22 cellular contexts compared by ENCODE assay signal in the genomic region with DNA sequence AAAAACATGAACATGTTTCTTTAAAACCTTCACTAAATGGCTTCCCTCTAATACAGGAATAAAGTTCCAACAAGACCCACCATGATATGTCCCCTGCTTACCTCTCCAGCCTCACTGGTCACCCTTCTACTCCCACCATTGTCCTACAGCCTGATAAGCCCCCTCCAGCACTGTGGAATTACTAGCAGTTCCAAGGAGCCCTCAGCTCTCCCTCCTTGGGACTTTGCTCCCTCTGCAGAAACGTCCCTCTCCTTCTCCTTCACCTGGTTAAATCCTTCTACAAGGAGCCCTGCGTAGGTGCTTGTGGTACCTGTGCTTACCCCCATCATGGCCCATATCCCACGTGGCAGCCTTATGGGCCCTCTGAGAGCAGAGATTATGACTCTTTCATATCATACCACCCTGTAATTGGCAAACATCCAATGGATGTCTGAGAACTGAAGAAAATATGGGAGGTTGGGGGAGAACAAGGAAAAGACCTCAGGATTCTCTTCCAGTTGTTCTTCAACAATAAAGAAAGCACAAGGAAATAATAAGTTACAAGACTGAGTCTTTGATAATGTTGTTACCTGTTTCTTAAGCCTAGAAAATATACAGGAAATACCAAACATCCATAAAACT. TPM values are rescaled to one million over a fixed set of nuclear protein-coding genes. Genes with fewer than 3 reads are reported as not detected.
DNase-seq lines count a peak whose midpoint lies in the region; ATAC-seq and TF ChIP-seq lines count a peak whose summit lies in the region.
"Had no signal": no experiment of that assay in that cellular context is flagged by ENCODE, and none has a peak within 500 bp of the region (broad histone marks: within the 10 kb centered on the region; RNA-seq: fewer than 3 reads in every experiment).

No MANE protein-coding gene starts in this region.

- H3K79me2 ChIP-seq in SK-N-SH (ENCODE audit: insufficient read depth), result no peaks in the 10 kb centered on the region

- H2AFZ ChIP-seq in SK-N-SH (ENCODE audit: low read depth), result no peak overlapping the region

- POLR2A ChIA-PET in SK-N-SH (lab: Yijun Ruan, JAX), result no interaction called here

- H3K36me3 ChIP-seq in SK-N-SH (replicated peaks in 1 of 2; ENCODE audit: control insufficient read depth in 1 of 2, insufficient read depth in 2 of 2, low read length in 1 of 2), result no peaks in the 10 kb centered on the region
- no peaks in the 10 kb centered on the region for H3K36me3 ChIP-seq in psoas muscle (ENCODE audit: insufficient read depth in 1 of 2, low read depth in 1 of 2)
- H3K36me3 ChIP-seq: ascending aorta, stomach, tibial nerve had no signal

- no peaks in the 10 kb centered on the region for H3K9me2 ChIP-seq in SK-N-SH

- no peaks in the 10 kb centered on the region; the same call in 1 of the 2 replicates for H3K9me3 ChIP-seq in SK-N-SH
- no peaks in the 10 kb centered on the region for H3K9me3 ChIP-seq in psoas muscle
- H3K9me3 ChIP-seq: A549, ascending aorta, stomach, tibial nerve had no signal

- H3K4me3 ChIP-seq in SK-N-SH (ENCODE audit: low read depth in 2 of 2, low read length in 1 of 2) (no peak overlapping the region), psoas muscle (no peak overlapping the region)
- H3K4me3 ChIP-seq: A549, ascending aorta, stomach, tibial nerve had no signal

- no peaks in the 10 kb centered on the region for H4K20me1 ChIP-seq in SK-N-SH (ENCODE audit: insufficient read depth)

- CTCF ChIA-PET in SK-N-SH (lab: Yijun Ruan, JAX), result no interaction called here

- no peak for ATAC-seq in SK-N-SH treated with all-trans-retinoic acid at 6 μM for 48 hours
- no peak for ATAC-seq in psoas muscle
- no peak for ATAC-seq in HG02759 (IDR thresholded peaks at IDR 0.05; ENCODE audit: unreplicated experiment)
- no peak for ATAC-seq in HG03025 (IDR thresholded peaks at IDR 0.05; ENCODE audit: low FRiP score, unreplicated experiment)
- ATAC-seq: A549; activated CD8-positive, alpha-beta T cell treated with anti-CD3 and anti-CD28 coated beads for 36 hours; HepG2; Panc1 had no signal

- TF ChIP-seq RAD21 in SK-N-SH (IDR thresholded peaks at IDR 0.05; ENCODE audit: low read length) (no peak), Ishikawa (IDR thresholded peaks at IDR 0.05; ENCODE audit: low read depth) (no peak)

- no peak for TF ChIP-seq EP300 in SK-N-SH (IDR thresholded peaks at IDR 0.05; ENCODE audit: borderline replicate concordance in 1 of 2, low read depth in 1 of 2, low read length in 1 of 2)
- TF ChIP-seq EP300 in Ishikawa (IDR thresholded peaks at IDR 0.05; ENCODE audit: borderline replicate concordance), result no peak

- H3K4me1 ChIP-seq in SK-N-SH (ENCODE audit: control insufficient read depth in 1 of 2, insufficient read depth in 2 of 2, low read depth in 1 of 2, low read length in 1 of 2) (peaks cover 8 to 13% of the 10 kb centered on the region in 2 experiments; a peak in 2 of 4 replicates), psoas muscle (peaks cover 10% of the 10 kb centered on the region)

- H3K27me3 ChIP-seq in SK-N-SH (ENCODE audit: insufficient read depth) (no peaks in the 10 kb centered on the region), psoas muscle (ENCODE audit: insufficient read depth in 3 of 3, low read length in 2 of 3) (no peaks in the 10 kb centered on the region)
- H3K27me3 ChIP-seq: ascending aorta, stomach, tibial nerve had no signal

- intact Hi-C loops in psoas muscle (cut with DNase I), result no loop called here

- no peak overlapping the region for H3K9ac ChIP-seq in SK-N-SH

- DNase-seq in SK-N-SH (no peak), dermis blood vessel endothelial cell (peak; percentile 56), psoas muscle (no peak), NCI-H146 (lab: John Stamatoyannopoulos, UW) (no peak)
- DNase-seq: activated CD4-positive, CD25-positive, alpha-beta regulatory T cell treated with anti-CD3 and anti-CD28 coated beads, Interleukin-2, amount 50 U/mL, for 72 hours; activated CD8-positive, alpha-beta T cell treated with anti-CD3 and anti-CD28 coated beads for 36 hours; activated gamma-delta T cell treated with Interleukin-2 at 50 U/mL for 16 hours; caudate nucleus; COR-L47; H9; NCI-H1048; SHP77 treated with DMSO at 0.1 percent for 48 hours; stomach had no signal

- 77% methylated on average over 3 of the region's 3 CpGs for WGBS in SK-N-SH (ENCODE audit: low lambda C conversion rate)
- WGBS in psoas muscle, 3 donors, result 59 to 66% (median 60%) methylated on average over 3 of the region's 3 CpGs

- TF ChIP-seq CTCF in SK-N-SH (IDR thresholded peaks at IDR 0.05) (no peak), psoas muscle (IDR thresholded peaks at IDR 0.05) (no peak)

- no peaks in the 10 kb centered on the region for H3F3A ChIP-seq in SK-N-SH (replicated peaks; ENCODE audit: insufficient read depth)

- no peak overlapping the region for H3K27ac ChIP-seq in SK-N-SH (ENCODE audit: low read depth in 2 of 2, low read length in 1 of 2)
- H3K27ac ChIP-seq in psoas muscle, result peak overlapping the region; percentile 5
- H3K27ac ChIP-seq: A549, ascending aorta, stomach, tibial nerve had no signal

- H3K4me2 ChIP-seq in SK-N-SH, result no peak overlapping the region
- H3K4me2 ChIP-seq: A549 had no signal

TF ChIP-seq in SK-N-SH, 30 proteins besides CTCF, POLR2A, EP300 and RAD21:
- TF ChIP-seq NFIC (IDR thresholded peaks at IDR 0.05; ENCODE audit: borderline replicate concordance) (peak; percentile 23; the same call in 1 of the 2 replicates), ZBTB33 (IDR thresholded peaks at IDR 0.05; ENCODE audit: borderline replicate concordance, low read depth) (no peak)

TF ChIP-seq in SK-N-SH treated with all-trans-retinoic acid at 6 μM for 48 hours, 23 proteins besides CTCF, POLR2A, EP300 and RAD21 (continues in another document):
- TF ChIP-seq PPARA (CRISPR knock-in tag; IDR thresholded peaks at IDR 0.05; ENCODE audit: borderline replicate concordance), result no peak
- no peak for TF ChIP-seq ZC3H10 (CRISPR knock-in tag; IDR thresholded peaks at IDR 0.05)
- no peak for TF ChIP-seq PATZ1 (CRISPR knock-in tag; IDR thresholded peaks at IDR 0.05; ENCODE audit: borderline replicate concordance)

TF ChIP-seq in Ishikawa, 13 proteins besides CTCF, POLR2A, EP300 and RAD21:
- no peak for TF ChIP-seq YY1 (IDR thresholded peaks at IDR 0.05; ENCODE audit: low read depth)
- no peak for TF ChIP-seq TEAD4 (IDR thresholded peaks at IDR 0.05)
- no peak for TF ChIP-seq FOXM1 (IDR thresholded peaks at IDR 0.05; ENCODE audit: borderline replicate concordance, low read depth)
- no peak for TF ChIP-seq MAX (IDR thresholded peaks at IDR 0.05)
- TF ChIP-seq NFIC (IDR thresholded peaks at IDR 0.05), result 0 out of 2 replicates have a peak, but pooled peaks have one; percentile 7
- TF ChIP-seq CREB1 (IDR thresholded peaks at IDR 0.05; ENCODE audit: low read depth), result no peak

RNA-seq across cellular contexts. Expression of gene DOCK9, which starts 26.1 kb away (rescaled TPM):
- polyA plus RNA-seq in SK-N-SH (2012; rRNA removed) (16.6 and 17.9 TPM in 2 replicates), psoas muscle (10 to 100 TPM; 13.8 to 26.3 (median 14.6) TPM)
- polyA plus RNA-seq in SK-N-SH (2012; cell fraction: cytosol; rRNA removed), result 14.3 and 14.9 TPM in 2 replicates
- polyA plus RNA-seq in SK-N-SH (2012; cell fraction: nucleus; rRNA removed), result 18.5 and 22.2 TPM in 2 replicates
- total RNA-seq in dermis blood vessel endothelial cell (556 and 666 TPM in 2 replicates), psoas muscle (10 to 100 TPM; 14.8 to 39.5 (median 28.5) TPM)

Comparison
In these comparisons a context has a peak if more than half of its experiments do, and no peak if none do; other contexts are left out.
1. RNA of gene DOCK9, which starts 26.1 kb away (total RNA-seq): 556 to 666 TPM in dermis blood vessel endothelial cell; 14.8 to 39.5 TPM in psoas muscle; every median in the first group is over 10 times any median in the second.